Comparison of ENCODE assay signal across 8 cellular contexts in the genomic region with DNA sequence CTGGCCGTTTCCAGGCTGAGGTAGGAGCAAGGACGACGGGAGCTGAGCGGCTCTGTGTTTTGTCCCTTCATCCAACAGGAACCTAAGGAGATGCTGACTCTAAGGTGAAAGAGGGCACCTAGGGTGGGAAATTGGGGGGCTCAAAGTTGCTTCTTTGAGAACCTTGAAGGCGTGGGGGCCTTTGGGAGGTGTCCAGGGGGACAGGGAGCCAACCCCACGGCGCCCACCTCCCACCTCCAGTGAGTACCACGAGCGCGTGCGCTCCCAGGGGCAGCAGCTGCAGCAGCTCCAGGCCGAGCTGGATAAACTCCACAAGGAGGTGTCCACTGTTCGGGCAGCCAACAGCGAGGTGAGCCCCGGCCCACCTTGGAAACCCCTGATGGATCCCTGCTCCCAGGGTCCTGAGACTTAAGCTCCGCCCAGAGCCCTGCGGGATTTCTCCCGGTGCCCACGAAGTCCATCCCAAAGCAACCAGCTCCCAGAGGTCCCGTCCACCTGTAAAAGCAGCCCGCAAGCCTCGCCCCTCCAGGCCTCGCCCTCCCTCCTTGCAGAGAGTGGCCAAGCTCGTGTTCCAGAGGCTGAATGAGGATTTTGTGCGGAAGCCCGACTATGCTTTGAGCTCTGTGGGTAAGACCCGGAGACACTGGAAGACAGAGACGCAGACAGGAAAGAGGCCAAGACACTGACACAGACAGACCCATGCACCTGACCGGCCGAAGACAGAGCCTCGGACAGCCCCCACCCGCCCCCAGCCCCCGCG. TPM values are rescaled to one million over a fixed set of nuclear protein-coding genes. Genes with fewer than 3 reads are reported as not detected.
DNase-seq lines count a peak whose midpoint lies in the region; ATAC-seq lines count a peak whose summit lies in the region.

No MANE protein-coding gene starts in this region.

- H3K4me3 Mint-ChIP-seq in activated naive CD8-positive, alpha-beta T cell treated with anti-CD3 and anti-CD28 coated beads for 36 hours, result peak overlapping the region; percentile 84
- peak overlapping the region; percentile 85 for H3K4me3 Mint-ChIP-seq in stimulated activated naive CD8-positive, alpha-beta T cell treated with anti-CD3 and anti-CD28 coated beads, Interleukin-15, Interleukin-2, amounts not matched to agents 100 ng/mL and 50 ng/mL, for 24 hours

- no peak overlapping the region for H3K9ac ChIP-seq in iPS-18a (ENCODE audit: low read length)

- peaks cover 11% of the 10 kb centered on the region for H3K36me3 Mint-ChIP-seq in activated naive CD8-positive, alpha-beta T cell treated with anti-CD3 and anti-CD28 coated beads for 36 hours
- H3K36me3 Mint-ChIP-seq in stimulated activated naive CD8-positive, alpha-beta T cell treated with anti-CD3 and anti-CD28 coated beads, Interleukin-15, Interleukin-2, amounts not matched to agents 100 ng/mL and 50 ng/mL, for 24 hours (ENCODE audit: low read depth), result peaks cover 5% of the 10 kb centered on the region

- H3K27ac Mint-ChIP-seq in activated naive CD8-positive, alpha-beta T cell treated with anti-CD3 and anti-CD28 coated beads for 36 hours, result peak overlapping the region; percentile 65
- peak overlapping the region; percentile 78 for H3K27ac Mint-ChIP-seq in stimulated activated naive CD8-positive, alpha-beta T cell treated with anti-CD3 and anti-CD28 coated beads, Interleukin-15, Interleukin-2, amounts not matched to agents 100 ng/mL and 50 ng/mL, for 24 hours

- H3K36me3 ChIP-seq in iPS-18a (ENCODE audit: control insufficient read depth, low read depth, low read length), result no peaks in the 10 kb centered on the region

- peaks cover 11% of the 10 kb centered on the region for H3K27me3 Mint-ChIP-seq in activated naive CD8-positive, alpha-beta T cell treated with anti-CD3 and anti-CD28 coated beads for 36 hours
- H3K27me3 Mint-ChIP-seq in stimulated activated naive CD8-positive, alpha-beta T cell treated with anti-CD3 and anti-CD28 coated beads, Interleukin-15, Interleukin-2, amounts not matched to agents 100 ng/mL and 50 ng/mL, for 24 hours, result no peaks in the 10 kb centered on the region

- peaks cover 45% of the 10 kb centered on the region for H3K4me1 Mint-ChIP-seq in activated naive CD8-positive, alpha-beta T cell treated with anti-CD3 and anti-CD28 coated beads for 36 hours
- peaks cover 51% of the 10 kb centered on the region for H3K4me1 Mint-ChIP-seq in stimulated activated naive CD8-positive, alpha-beta T cell treated with anti-CD3 and anti-CD28 coated beads, Interleukin-15, Interleukin-2, amounts not matched to agents 100 ng/mL and 50 ng/mL, for 24 hours (ENCODE audit: low read depth)

- H3K27me3 ChIP-seq in iPS-18a (ENCODE audit: control insufficient read depth, insufficient read depth, low read length), result peaks cover 11% of the 10 kb centered on the region

- H3K9me3 ChIP-seq in iPS-18a (ENCODE audit: control insufficient read depth, low read depth, low read length), result no peaks in the 10 kb centered on the region

- peaks cover 8% of the 10 kb centered on the region for H3K4me1 ChIP-seq in iPS-18a (ENCODE audit: control insufficient read depth, low read depth, low read length)

- DNase-seq in ELF-1 (ENCODE audit: low read depth, low spot score), result peak; percentile 33
- peak; percentile 39 for DNase-seq in NCI-H146 treated with DMSO at 0.1 percent for 48 hours (lab: John Stamatoyannopoulos, UW; ENCODE audit: unreplicated experiment)
- DNase-seq in activated naive CD8-positive, alpha-beta T cell treated with anti-CD3 and anti-CD28 coated beads for 36 hours, result peak; percentile 21

- no peaks in the 10 kb centered on the region for H3K9me3 Mint-ChIP-seq in activated naive CD8-positive, alpha-beta T cell treated with anti-CD3 and anti-CD28 coated beads for 36 hours
- H3K9me3 Mint-ChIP-seq in stimulated activated naive CD8-positive, alpha-beta T cell treated with anti-CD3 and anti-CD28 coated beads, Interleukin-15, Interleukin-2, amounts not matched to agents 100 ng/mL and 50 ng/mL, for 24 hours, result no peaks in the 10 kb centered on the region

- H3K27ac ChIP-seq in iPS-18a (ENCODE audit: low read length), result no peak overlapping the region

- H3K4me3 ChIP-seq in iPS-18a (ENCODE audit: low read length), result peak overlapping the region; percentile 66

- no peak for ATAC-seq in GM21447 (IDR thresholded peaks at IDR 0.05; ENCODE audit: unreplicated experiment)
- no peak for ATAC-seq in HG03025 (IDR thresholded peaks at IDR 0.05; ENCODE audit: low FRiP score, unreplicated experiment)
- no peak for ATAC-seq in GM18517 (IDR thresholded peaks at IDR 0.05; ENCODE audit: unreplicated experiment)

RNA-seq across cellular contexts. Expression of gene SPAG4, which starts 2.9 kb away (rescaled TPM):
- 1 to 10 TPM; 7.8 to 8.0 TPM for total RNA-seq in activated naive CD8-positive, alpha-beta T cell treated with anti-CD3 and anti-CD28 coated beads for 36 hours

RNA-seq across cellular contexts. Expression of gene CPNE1, which starts 46.1 kb away (rescaled TPM):
- 100 to 1,000 TPM; 290 to 304 TPM for total RNA-seq in activated naive CD8-positive, alpha-beta T cell treated with anti-CD3 and anti-CD28 coated beads for 36 hours

RNA-seq across cellular contexts. Expression of gene RBM12, which starts 46.1 kb away (rescaled TPM):
- 100 to 1,000 TPM; 161 to 169 TPM for total RNA-seq in activated naive CD8-positive, alpha-beta T cell treated with anti-CD3 and anti-CD28 coated beads for 36 hours
